In genomic region chrX:131202766-131203165, GRCh38 we compare ENCODE assay signal across 28 cellular contexts.
"Had no signal": no experiment of that assay in that cellular context is flagged by ENCODE, and none has a peak within 500 bp of the region (broad histone marks: within the 10 kb centered on the region; RNA-seq: fewer than 3 reads in every experiment).

No MANE protein-coding gene starts in this region.

- H3K4me3 Mint-ChIP-seq: stimulated activated effector memory CD8-positive, alpha-beta T cell treated with anti-CD3 and anti-CD28 coated beads, Interleukin-12 subunit alpha, Interleukin-12 subunit beta, amount 100 ng/mL, for 72 hours; stimulated activated memory B cell treated with anti-CD40 and anti-IgM and Interleukin-4, amounts not matched to agents 10 μg/mL and 1 μg/mL and 100 μg/mL, for 72 hours; stimulated activated naive B cell treated with anti-CD40 and anti-IgM and Interleukin-4, amounts not matched to agents 10 μg/mL and 1 μg/mL and 100 μg/mL, for 72 hours; stimulated activated naive CD8-positive, alpha-beta T cell treated with anti-CD3 and anti-CD28 coated beads, Interleukin-15, amount 100 ng/mL, for 72 hours; stimulated activated naive CD8-positive, alpha-beta T cell treated with anti-CD3 and anti-CD28 coated beads, Interleukin-15, Interleukin-2, amounts not matched to agents 100 ng/mL and 50 ng/mL, for 24 hours; type B pancreatic cell had no signal

- H3K9me3 ChIP-seq: stomach, suprapubic skin, testis, thoracic aorta, thyroid gland, tibial artery, tibial nerve, transverse colon, upper lobe of left lung, upper lobe of right lung, uterus, vagina had no signal

- H3K4me3 ChIP-seq: stomach, suprapubic skin, testis, thoracic aorta, thyroid gland, tibial artery, tibial nerve, transverse colon, upper lobe of left lung, upper lobe of right lung, uterus, vagina had no signal

- FAIRE-seq: urothelium cell line had no signal

- DNase-seq: stimulated activated CD4-positive, alpha-beta T cell treated with anti-CD3 and anti-CD28 coated beads, Interleukin-2, amount 100 ng/mL, for 48 hours; stimulated activated CD4-positive, alpha-beta T cell treated with anti-CD3 and anti-CD28 coated beads, Interleukin-4, amount 100 ng/mL, for 1 hour; stimulated activated CD4-positive, alpha-beta T cell treated with anti-CD3 and anti-CD28 coated beads, Interleukin-4, amount 100 ng/mL, for 24 hours; stimulated activated CD4-positive, alpha-beta T cell treated with anti-CD3 and anti-CD28 coated beads, Interleukin-4, amount 100 ng/mL, for 4 hours; stimulated activated CD8-positive, alpha-beta memory T cell treated with anti-CD3 and anti-CD28 coated beads, Interleukin-4, amount 100 ng/mL, for 48 hours; stimulated activated naive B cell treated with anti-CD40 and anti-IgM and Interleukin-4, amounts not matched to agents 10 μg/mL and 1 μg/mL and 100 μg/mL, for 72 hours; stimulated activated naive CD4-positive, alpha-beta T cell; stimulated activated naive CD4-positive, alpha-beta T cell treated with Interleukin-2 at 50 U/mL for 16 hours; stimulated activated naive CD8-positive, alpha-beta T cell treated with anti-CD3 and anti-CD28 coated beads, Interleukin-15, amount 100 ng/mL, for 72 hours; stimulated activated naive CD8-positive, alpha-beta T cell treated with anti-CD3 and anti-CD28 coated beads, Interleukin-15, Interleukin-2, amounts not matched to agents 100 U/mL and 50 U/mL, for 24 hours; stomach; testis; thyroid gland; tibial artery; transverse colon; trophoblast cell; upper lobe of left lung; upper lobe of right lung; uterus had no signal

- H3K27ac Mint-ChIP-seq: stimulated activated effector memory CD8-positive, alpha-beta T cell treated with anti-CD3 and anti-CD28 coated beads, Interleukin-12 subunit alpha, Interleukin-12 subunit beta, amount 100 ng/mL, for 72 hours; stimulated activated memory B cell treated with anti-CD40 and anti-IgM and Interleukin-4, amounts not matched to agents 10 μg/mL and 1 μg/mL and 100 μg/mL, for 72 hours; stimulated activated naive B cell treated with anti-CD40 and anti-IgM and Interleukin-4, amounts not matched to agents 10 μg/mL and 1 μg/mL and 100 μg/mL, for 72 hours; stimulated activated naive CD8-positive, alpha-beta T cell treated with anti-CD3 and anti-CD28 coated beads, Interleukin-15, amount 100 ng/mL, for 72 hours; stimulated activated naive CD8-positive, alpha-beta T cell treated with anti-CD3 and anti-CD28 coated beads, Interleukin-15, Interleukin-2, amounts not matched to agents 100 ng/mL and 50 ng/mL, for 24 hours; type B pancreatic cell had no signal

- ATAC-seq: stimulated activated effector memory CD8-positive, alpha-beta T cell treated with anti-CD3 and anti-CD28 coated beads, Interleukin-12 subunit alpha, Interleukin-12 subunit beta, amount 100 ng/mL, for 72 hours; stimulated activated memory B cell treated with anti-CD40 and anti-IgM and Interleukin-4, amounts not matched to agents 10 μg/mL and 1 μg/mL and 100 μg/mL, for 72 hours; stimulated activated naive B cell treated with anti-CD40 and anti-IgM and Interleukin-4, amounts not matched to agents 10 μg/mL and 1 μg/mL and 100 μg/mL, for 72 hours; stimulated activated naive CD8-positive, alpha-beta T cell treated with anti-CD3 and anti-CD28 coated beads, Interleukin-15, amount 100 ng/mL, for 72 hours; stimulated activated naive CD8-positive, alpha-beta T cell treated with anti-CD3 and anti-CD28 coated beads, Interleukin-15, Interleukin-2, amounts not matched to agents 100 U/mL and 50 U/mL, for 24 hours; upper lobe of right lung had no signal

- H3K27ac ChIP-seq: stomach, suprapubic skin, testis, thoracic aorta, thyroid gland, tibial artery, tibial nerve, transverse colon, upper lobe of left lung, upper lobe of right lung, uterus, vagina had no signal

- H3K9me3 Mint-ChIP-seq: stimulated activated effector memory CD8-positive, alpha-beta T cell treated with anti-CD3 and anti-CD28 coated beads, Interleukin-12 subunit alpha, Interleukin-12 subunit beta, amount 100 ng/mL, for 72 hours; stimulated activated memory B cell treated with anti-CD40 and anti-IgM and Interleukin-4, amounts not matched to agents 10 μg/mL and 1 μg/mL and 100 μg/mL, for 72 hours; stimulated activated naive B cell treated with anti-CD40 and anti-IgM and Interleukin-4, amounts not matched to agents 10 μg/mL and 1 μg/mL and 100 μg/mL, for 72 hours; stimulated activated naive CD8-positive, alpha-beta T cell treated with anti-CD3 and anti-CD28 coated beads, Interleukin-15, amount 100 ng/mL, for 72 hours; stimulated activated naive CD8-positive, alpha-beta T cell treated with anti-CD3 and anti-CD28 coated beads, Interleukin-15, Interleukin-2, amounts not matched to agents 100 ng/mL and 50 ng/mL, for 24 hours; type B pancreatic cell had no signal

- H3K36me3 Mint-ChIP-seq: stimulated activated effector memory CD8-positive, alpha-beta T cell treated with anti-CD3 and anti-CD28 coated beads, Interleukin-12 subunit alpha, Interleukin-12 subunit beta, amount 100 ng/mL, for 72 hours; stimulated activated memory B cell treated with anti-CD40 and anti-IgM and Interleukin-4, amounts not matched to agents 10 μg/mL and 1 μg/mL and 100 μg/mL, for 72 hours; stimulated activated naive B cell treated with anti-CD40 and anti-IgM and Interleukin-4, amounts not matched to agents 10 μg/mL and 1 μg/mL and 100 μg/mL, for 72 hours; type B pancreatic cell had no signal

- H3K4me1 ChIP-seq: stomach, suprapubic skin, testis, tibial artery, tibial nerve, transverse colon, upper lobe of left lung, upper lobe of right lung, uterus, vagina had no signal

- H3K27me3 Mint-ChIP-seq: stimulated activated memory B cell treated with anti-CD40 and anti-IgM and Interleukin-4, amounts not matched to agents 10 μg/mL and 1 μg/mL and 100 μg/mL, for 72 hours; stimulated activated naive CD8-positive, alpha-beta T cell treated with anti-CD3 and anti-CD28 coated beads, Interleukin-15, amount 100 ng/mL, for 72 hours; stimulated activated naive CD8-positive, alpha-beta T cell treated with anti-CD3 and anti-CD28 coated beads, Interleukin-15, Interleukin-2, amounts not matched to agents 100 ng/mL and 50 ng/mL, for 24 hours; type B pancreatic cell had no signal

- H3K27me3 ChIP-seq: stomach, suprapubic skin, testis, thyroid gland, tibial artery, tibial nerve, transverse colon, upper lobe of left lung, upper lobe of right lung, uterus, vagina had no signal

- H3K4me1 Mint-ChIP-seq: stimulated activated effector memory CD8-positive, alpha-beta T cell treated with anti-CD3 and anti-CD28 coated beads, Interleukin-12 subunit alpha, Interleukin-12 subunit beta, amount 100 ng/mL, for 72 hours; stimulated activated memory B cell treated with anti-CD40 and anti-IgM and Interleukin-4, amounts not matched to agents 10 μg/mL and 1 μg/mL and 100 μg/mL, for 72 hours; stimulated activated naive B cell treated with anti-CD40 and anti-IgM and Interleukin-4, amounts not matched to agents 10 μg/mL and 1 μg/mL and 100 μg/mL, for 72 hours; stimulated activated naive CD8-positive, alpha-beta T cell treated with anti-CD3 and anti-CD28 coated beads, Interleukin-15, amount 100 ng/mL, for 72 hours had no signal

- H3K36me3 ChIP-seq: stomach, suprapubic skin, thoracic aorta, thyroid gland, tibial artery, tibial nerve, transverse colon, upper lobe of left lung, upper lobe of right lung, uterus, vagina had no signal
